Comparison of ENCODE assay signal across 11 cellular contexts in genomic region chr13:44819245-44819644, GRCh38.
DNase-seq lines count a peak whose midpoint lies in the region; ATAC-seq, FAIRE-seq and TF ChIP-seq lines count a peak whose summit lies in the region.
"Had no signal": no experiment of that assay in that cellular context is flagged by ENCODE, and none has a peak within 500 bp of the region (broad histone marks: within the 10 kb centered on the region; RNA-seq: fewer than 3 reads in every experiment).

No MANE protein-coding gene starts in this region.

- CTCF ChIA-PET in Panc1 (lab: Charles Lee): no interaction called here

- no peaks in the 10 kb centered on the region for H3F3A ChIP-seq in neural progenitor cell (ENCODE audit: low read depth)

- H4K20me1 ChIP-seq in neural progenitor cell (ENCODE audit: low read depth): no peaks in the 10 kb centered on the region

- no peak overlapping the region for H3K27ac Mint-ChIP-seq in neural progenitor cell

- TF ChIP-seq CTCF in Panc1 (IDR thresholded peaks at IDR 0.05) (no peak), epithelial cell of esophagus (IDR thresholded peaks at IDR 0.05; ENCODE audit: insufficient read depth, low read depth, low read length, missing control alignments) (no peak), thyroid gland (IDR thresholded peaks at IDR 0.05) (no peak), neural progenitor cell (IDR thresholded peaks at IDR 0.05) (no peak)

- WGBS in thyroid gland, 2 donors: 82 to 91% methylated on average over 3 of the region's 3 CpGs

- no peaks in the 10 kb centered on the region for H3K36me3 ChIP-seq in Panc1 (ENCODE audit: control insufficient read depth, insufficient read depth, low read length)
- H3K36me3 ChIP-seq in thyroid gland: no peaks in the 10 kb centered on the region
- H3K36me3 ChIP-seq in neural progenitor cell: no peaks in the 10 kb centered on the region
- H3K36me3 ChIP-seq: right atrium auricular region had no signal

- no peak for FAIRE-seq in urothelium cell line (lab: Jason Lieb, UNC)
- FAIRE-seq: D721Med had no signal

- POLR2A ChIA-PET in Panc1 (lab: Charles Lee): no interaction called here

- H3K4me1 Mint-ChIP-seq in neural progenitor cell: peaks cover 16% of the 10 kb centered on the region

- no peak overlapping the region for H3K9ac ChIP-seq in neural progenitor cell

- no peak for TF ChIP-seq POLR2A in thyroid gland (IDR thresholded peaks at IDR 0.05)

- in situ Hi-C loops in Panc1 (cut with HindIII; ENCODE audit: low pct_unique_long_range_greater_than_20kb, low sequenced_read_pairs): no loop called here

- BruUV-seq in Panc1 (replicated peaks; lab: Mats Ljungman, UMichigan): no TSS peak

- H3K36me3 Mint-ChIP-seq in neural progenitor cell: no peaks in the 10 kb centered on the region

- H3K9me3 Mint-ChIP-seq in neural progenitor cell: no peaks in the 10 kb centered on the region

- no peak overlapping the region for H3K4me3 Mint-ChIP-seq in neural progenitor cell

- no peak overlapping the region for H3K4me3 ChIP-seq in Panc1 (ENCODE audit: low read depth in 2 of 2, low read length in 2 of 2)
- no peak overlapping the region for H3K4me3 ChIP-seq in epithelial cell of esophagus (ENCODE audit: low read length)
- H3K4me3 ChIP-seq in thyroid gland (replicated peaks in 1 of 3): no peak overlapping the region
- H3K4me3 ChIP-seq in neural progenitor cell: no peak overlapping the region
- H3K4me3 ChIP-seq: right atrium auricular region had no signal

- no peak for ATAC-seq in Panc1
- ATAC-seq in HG03139 (IDR thresholded peaks at IDR 0.05; ENCODE audit: unreplicated experiment): no peak
- ATAC-seq: Right ventricle myocardium inferior had no signal

- H3K27me3 Mint-ChIP-seq in neural progenitor cell (ENCODE audit: insufficient read depth, low read depth): peaks cover 11% of the 10 kb centered on the region

- H3K27ac ChIP-seq in Panc1 (ENCODE audit: low read length) (no peak overlapping the region), thyroid gland (no peak overlapping the region), neural progenitor cell (no peak overlapping the region)
- H3K27ac ChIP-seq: right atrium auricular region had no signal

- H3K4me1 ChIP-seq in Panc1 (ENCODE audit: control insufficient read depth, insufficient read depth, low read length) (no peaks in the 10 kb centered on the region), thyroid gland (peaks cover 0 to 4% of the 10 kb centered on the region in 2 donors), neural progenitor cell (peaks cover 4% of the 10 kb centered on the region)
- H3K4me1 ChIP-seq: right atrium auricular region had no signal

- peak; percentile 6 for DNase-seq in stimulated activated CD4-positive, alpha-beta T cell treated with anti-CD3 and anti-CD28 coated beads, Interleukin-4, amount 100 ng/mL, for 24 hours
- DNase-seq in stimulated activated CD4-positive, alpha-beta T cell treated with anti-CD3 and anti-CD28 coated beads, Interleukin-4, amount 100 ng/mL, for 1 hour: no peak
- DNase-seq in Panc1 (ENCODE audit: low read depth, low spot score) (peak; percentile 22), epithelial cell of esophagus (ENCODE audit: low read depth) (peak; percentile 81), urothelium cell line (ENCODE audit: low spot score) (peak; percentile 61), thyroid gland (no peak), neural progenitor cell (ENCODE audit: low spot score) (no peak)

- H3K9me3 ChIP-seq in Panc1 (ENCODE audit: control insufficient read depth, insufficient read depth, low read depth, low read length): no peaks in the 10 kb centered on the region
- no peaks in the 10 kb centered on the region for H3K9me3 ChIP-seq in thyroid gland
- no peaks in the 10 kb centered on the region for H3K9me3 ChIP-seq in neural progenitor cell (ENCODE audit: low read depth)
- H3K9me3 ChIP-seq: right atrium auricular region had no signal

- no peak overlapping the region for H3K4me2 ChIP-seq in neural progenitor cell

- intact Hi-C loops in Panc1 (cut with micrococcal nuclease; ENCODE audit: unreplicated experiment) (no loop called here), thyroid gland (cut with DNase I) (no loop called here)

- H3K79me2 ChIP-seq in neural progenitor cell (ENCODE audit: low read depth): no peaks in the 10 kb centered on the region

- no peaks in the 10 kb centered on the region for H3K27me3 ChIP-seq in Panc1 (ENCODE audit: control insufficient read depth, insufficient read depth, low read length)
- no peaks in the 10 kb centered on the region for H3K27me3 ChIP-seq in thyroid gland
- H3K27me3 ChIP-seq in neural progenitor cell: no peaks in the 10 kb centered on the region
- H3K27me3 ChIP-seq: right atrium auricular region had no signal

- H2AFZ ChIP-seq in neural progenitor cell (replicated peaks): no peak overlapping the region

Comparison
In these comparisons a context has a peak if more than half of its experiments do, and no peak if none do; other contexts are left out.
1. DNase-seq: peak in stimulated activated CD4-positive, alpha-beta T cell treated with anti-CD3 and anti-CD28 coated beads, Interleukin-4, amount 100 ng/mL, for 24 hours (single experiment), Panc1 (single experiment), epithelial cell of esophagus (single experiment) and urothelium cell line (single experiment); none in stimulated activated CD4-positive, alpha-beta T cell treated with anti-CD3 and anti-CD28 coated beads, Interleukin-4, amount 100 ng/mL, for 1 hour (single experiment), thyroid gland (0 of 2) and neural progenitor cell (single experiment).